23 cellular contexts compared by ENCODE assay signal in genomic region chr13:50509771-50510441, GRCh38.
DNase-seq lines count a peak whose midpoint lies in the region; ATAC-seq and TF ChIP-seq lines count a peak whose summit lies in the region.
"Had no signal": no experiment of that assay in that cellular context is flagged by ENCODE, and none has a peak within 500 bp of the region (broad histone marks: within the 10 kb centered on the region; RNA-seq: fewer than 3 reads in every experiment).

No MANE protein-coding gene starts in this region.

- DNase-seq in GM03348 (ENCODE audit: low spot score) (peak; percentile 24), NB4 (ENCODE audit: low read depth) (peak; percentile 47), epithelial cell of esophagus (ENCODE audit: low read depth) (peak; percentile 24), activated gamma-delta T cell (lab: John Stamatoyannopoulos, UW) (no peak), HUDEP-2 (lab: John Stamatoyannopoulos, UW; ENCODE audit: unreplicated experiment in 76 of 76) (no peak)
- no peak for DNase-seq in activated CD4-positive, alpha-beta T cell treated with anti-CD3 and anti-CD28 coated beads for 4 hours
- DNase-seq: activated T-cell treated with anti-CD3 and anti-CD28 coated beads, Interleukin-2, amount 50 U/mL, for 48 hours; COR-L47; cortex of kidney; immature natural killer cell; MG63; NCI-H2081 treated with DMSO at 0.1 percent for 48 hours; NCI-H526; occipital lobe; right cardiac atrium; SIG-M5; tibial artery had no signal

- H3K27me3 ChIP-seq in BLaER1 treated with 17β-estradiol and CSF1 and Interleukin-3, amounts not matched to agents 10 nM and 100 nM, result no peaks in the 10 kb centered on the region
- H3K27me3 ChIP-seq: MG63, tibial artery had no signal

- TF ChIP-seq CTCF in NB4 (IDR thresholded peaks at IDR 0.05; ENCODE audit: low read depth, low read length) (no peak), epithelial cell of esophagus (IDR thresholded peaks at IDR 0.05; ENCODE audit: insufficient read depth, low read depth, low read length, missing control alignments) (no peak)

- peaks cover 31 to 52% (median 46%) of the 10 kb centered on the region in 10 experiments for H3K4me1 ChIP-seq in BLaER1 treated with 17β-estradiol and CSF1 and Interleukin-3, amounts not matched to agents 10 nM and 100 nM

- peak overlapping the region; percentile 7 to 91 (median 82); a peak in 15 of 22 replicates for H3K4me2 ChIP-seq in BLaER1 treated with 17β-estradiol and CSF1 and Interleukin-3, amounts not matched to agents 10 nM and 100 nM
- H3K4me2 ChIP-seq: GM23338 had no signal

- H3K36me3 ChIP-seq in BLaER1 treated with 17β-estradiol and CSF1 and Interleukin-3, amounts not matched to agents 10 nM and 100 nM, result no peaks in the 10 kb centered on the region
- H3K36me3 ChIP-seq: MG63, tibial artery had no signal

- H3K9ac ChIP-seq in BLaER1 treated with 17β-estradiol and CSF1 and Interleukin-3, amounts not matched to agents 10 nM and 100 nM, result no peak overlapping the region

- no peaks in the 10 kb centered on the region for H4K20me1 ChIP-seq in BLaER1 treated with 17β-estradiol and CSF1 and Interleukin-3, amounts not matched to agents 10 nM and 100 nM

- ATAC-seq in HG02763 (IDR thresholded peaks at IDR 0.05; ENCODE audit: unreplicated experiment), result no peak
- ATAC-seq: GM23338; right cardiac atrium; stimulated activated memory B cell treated with anti-CD40 and anti-IgM and Interleukin-4, amounts not matched to agents 10 μg/mL and 1 μg/mL and 100 μg/mL, for 72 hours; WTC11 had no signal

- H3K27ac ChIP-seq in BLaER1 treated with 17β-estradiol and CSF1 and Interleukin-3, amounts not matched to agents 10 nM and 100 nM, result peak overlapping the region in 2 of 11 experiments; percentile 31 to 77; a peak in 1 of 22 replicates
- H3K27ac ChIP-seq: tibial artery had no signal

- H3K9me3 ChIP-seq in BLaER1 treated with 17β-estradiol and CSF1 and Interleukin-3, amounts not matched to agents 10 nM and 100 nM (replicated peaks in 1 of 11), result peaks cover 0 to 24% (median 14%) of the 10 kb centered on the region in 11 experiments; a peak in 16 of 22 replicates
- H3K9me3 ChIP-seq: MG63 had no signal

- TF ChIP-seq POLR2A in NB4 (IDR thresholded peaks at IDR 0.05; ENCODE audit: extremely low read depth, insufficient read length), result no peak

- no peak overlapping the region for H3K4me3 ChIP-seq in BLaER1 treated with 17β-estradiol and CSF1 and Interleukin-3, amounts not matched to agents 10 nM and 100 nM
- no peak overlapping the region for H3K4me3 ChIP-seq in NB4 (ENCODE audit: low read depth, low read length)
- no peak overlapping the region for H3K4me3 ChIP-seq in epithelial cell of esophagus (ENCODE audit: low read length)
- H3K4me3 ChIP-seq: GM23338, lung, MG63, tibial artery had no signal

Comparison
In these comparisons a context has a peak if more than half of its experiments do, and no peak if none do; other contexts are left out.
1. DNase-seq: peak in GM03348 (single experiment), NB4 (single experiment) and epithelial cell of esophagus (single experiment); none in activated gamma-delta T cell (single experiment), activated CD4-positive, alpha-beta T cell treated with anti-CD3 and anti-CD28 coated beads for 4 hours (0 of 2) and HUDEP-2 (0 of 76).